1 cellular context compared by ENCODE assay signal in the genomic region with DNA sequence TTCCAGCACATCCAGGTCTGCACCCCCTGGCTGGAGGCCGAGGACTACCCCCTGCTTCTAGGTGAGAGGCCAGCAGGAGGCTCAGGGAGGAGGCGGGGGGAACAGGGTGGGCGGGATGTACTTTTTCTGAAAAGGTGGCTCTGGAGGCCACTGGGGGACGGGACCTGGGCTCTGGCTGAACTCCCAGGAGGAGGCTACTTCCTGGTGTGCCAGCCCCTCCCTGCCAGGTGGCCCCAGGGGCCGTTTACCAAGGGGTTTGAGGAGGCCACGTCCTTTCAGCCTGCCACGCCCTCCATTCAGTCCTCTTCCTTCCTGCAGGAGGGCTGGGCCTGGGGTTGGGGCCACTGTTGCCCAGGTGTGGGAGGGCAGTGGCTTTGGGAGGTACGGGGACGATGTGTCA. TPM values are rescaled to one million over a fixed set of nuclear protein-coding genes. Genes with fewer than 3 reads are reported as not detected.
"Had no signal": no experiment of that assay in that cellular context is flagged by ENCODE, and none has a peak within 500 bp of the region (broad histone marks: within the 10 kb centered on the region; RNA-seq: fewer than 3 reads in every experiment).

No MANE protein-coding gene starts in this region.

RNA-seq across cellular contexts. Expression of gene C16orf89, which starts 15.2 kb away (rescaled TPM):
- total RNA-seq: HT-29 had no signal
